In the genomic region with DNA sequence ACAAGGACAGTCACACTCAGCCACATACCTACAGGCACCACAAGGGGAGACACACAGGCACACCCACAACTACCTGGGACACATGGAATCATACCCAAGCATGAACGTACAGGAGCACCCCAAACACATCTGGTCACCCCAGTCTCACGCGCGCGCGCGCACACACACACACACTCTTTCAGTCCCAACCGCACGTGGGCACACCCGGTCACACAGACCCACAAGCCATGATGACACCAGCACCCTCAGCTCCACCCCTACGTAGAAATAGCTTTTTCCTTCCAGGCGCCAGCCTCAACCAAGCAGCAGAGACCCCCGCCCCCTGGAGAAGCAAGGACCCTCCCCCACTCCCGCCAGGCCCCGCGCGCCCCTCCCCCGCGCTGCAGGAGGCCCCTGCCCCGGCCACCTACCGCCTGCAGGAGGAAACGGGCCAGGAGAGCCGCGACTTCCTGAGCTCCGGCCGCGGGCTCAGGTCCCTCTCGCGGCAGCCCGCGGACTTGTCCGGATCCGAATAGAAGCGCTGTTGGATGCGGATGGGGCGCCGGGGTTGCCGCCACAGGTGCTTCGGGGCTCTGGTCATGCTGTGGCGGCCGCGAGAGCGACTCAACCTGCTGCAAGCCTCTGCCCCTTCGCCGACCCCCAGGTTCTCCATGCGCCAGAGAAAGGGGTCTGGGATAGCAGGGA, we compare ENCODE assay signal across 10 cellular contexts. TPM values are rescaled to one million over a fixed set of nuclear protein-coding genes. Genes with fewer than 3 reads are reported as not detected.
DNase-seq lines count a peak whose midpoint lies in the region; ATAC-seq and TF ChIP-seq lines count a peak whose summit lies in the region.
"Had no signal": no experiment of that assay in that cellular context is flagged by ENCODE, and none has a peak within 500 bp of the region (broad histone marks: within the 10 kb centered on the region; RNA-seq: fewer than 3 reads in every experiment).

No MANE protein-coding gene starts in this region.

- ATAC-seq in left cardiac atrium (no peak), GM18511 (IDR thresholded peaks at IDR 0.05; ENCODE audit: unreplicated experiment) (no peak), GM18909 (IDR thresholded peaks at IDR 0.05; ENCODE audit: poor library complexity, unreplicated experiment) (no peak)
- ATAC-seq in stimulated activated naive B cell treated with anti-CD40 and anti-IgM and Interleukin-4, amounts not matched to agents 10 μg/mL and 1 μg/mL and 100 μg/mL, for 72 hours (replicated peaks): peak; percentile 19 to 30

- H3K4me1 ChIP-seq in cardiac muscle cell (ENCODE audit: low read depth): no peaks in the 10 kb centered on the region

- H3K36me3 Mint-ChIP-seq in stimulated activated naive B cell treated with anti-CD40 and anti-IgM and Interleukin-4, amounts not matched to agents 10 μg/mL and 1 μg/mL and 100 μg/mL, for 72 hours: peaks cover 3% of the 10 kb centered on the region in 2 donors
- H3K36me3 Mint-ChIP-seq in HFFc6 (ENCODE audit: low read depth): no peaks in the 10 kb centered on the region
- H3K36me3 Mint-ChIP-seq: stimulated activated memory B cell treated with anti-CD40 and anti-IgM and Interleukin-4, amounts not matched to agents 10 μg/mL and 1 μg/mL and 100 μg/mL, for 72 hours had no signal

- H3K4me3 ChIP-seq in cardiac muscle cell (peak overlapping the region; percentile 13), epithelial cell of esophagus (ENCODE audit: low read length) (no peak overlapping the region)

- peaks cover 65 to 79% of the 10 kb centered on the region in 2 donors for H3K27me3 Mint-ChIP-seq in stimulated activated naive B cell treated with anti-CD40 and anti-IgM and Interleukin-4, amounts not matched to agents 10 μg/mL and 1 μg/mL and 100 μg/mL, for 72 hours
- H3K27me3 Mint-ChIP-seq in HFFc6 (ENCODE audit: insufficient read depth): peaks cover 20% of the 10 kb centered on the region

- H3K27me3 ChIP-seq in cardiac muscle cell: no peaks in the 10 kb centered on the region

- H3K4me3 Mint-ChIP-seq in stimulated activated naive B cell treated with anti-CD40 and anti-IgM and Interleukin-4, amounts not matched to agents 10 μg/mL and 1 μg/mL and 100 μg/mL, for 72 hours: peak overlapping the region; percentile 31 to 47
- no peak overlapping the region for H3K4me3 Mint-ChIP-seq in HFFc6
- H3K4me3 Mint-ChIP-seq: stimulated activated memory B cell treated with anti-CD40 and anti-IgM and Interleukin-4, amounts not matched to agents 10 μg/mL and 1 μg/mL and 100 μg/mL, for 72 hours had no signal

- peaks cover 6 to 8% of the 10 kb centered on the region in 2 donors for H3K9me3 Mint-ChIP-seq in stimulated activated naive B cell treated with anti-CD40 and anti-IgM and Interleukin-4, amounts not matched to agents 10 μg/mL and 1 μg/mL and 100 μg/mL, for 72 hours
- peaks cover 11% of the 10 kb centered on the region; the same call in 1 of the 2 replicates for H3K9me3 Mint-ChIP-seq in HFFc6

- TF ChIP-seq CTCF in cardiac muscle cell (IDR thresholded peaks at IDR 0.05; ENCODE audit: low read depth, low read length) (no peak), epithelial cell of esophagus (IDR thresholded peaks at IDR 0.05; ENCODE audit: insufficient read depth, low read depth, low read length, missing control alignments) (no peak), HFFc6 (IDR thresholded peaks at IDR 0.05) (no peak)

- peaks cover 27 to 42% of the 10 kb centered on the region in 2 donors for H3K4me1 Mint-ChIP-seq in stimulated activated naive B cell treated with anti-CD40 and anti-IgM and Interleukin-4, amounts not matched to agents 10 μg/mL and 1 μg/mL and 100 μg/mL, for 72 hours
- no peaks in the 10 kb centered on the region for H3K4me1 Mint-ChIP-seq in HFFc6 (ENCODE audit: low read depth)

- DNase-seq in cardiac muscle cell (ENCODE audit: low read depth in 1 of 2, low spot score in 1 of 2) (peak in 1 of 2 donors; percentile 73), left cardiac atrium (no peak), NCI-H526 treated with DMSO at 0.1 percent for 48 hours (lab: John Stamatoyannopoulos, UW) (peak; percentile 39), epithelial cell of esophagus (ENCODE audit: low read depth) (peak; percentile 33), HFFc6 (no peak)
- no peak for DNase-seq in stimulated activated naive B cell treated with anti-CD40 and anti-IgM and Interleukin-4, amounts not matched to agents 10 μg/mL and 1 μg/mL and 100 μg/mL, for 72 hours

- no peaks in the 10 kb centered on the region for H3K9me3 ChIP-seq in cardiac muscle cell (ENCODE audit: low read depth)

- intact Hi-C loops in left cardiac atrium (cut with DNase I): no loop called here

- no peaks in the 10 kb centered on the region for H3K36me3 ChIP-seq in cardiac muscle cell

- peak overlapping the region; percentile 7 for H3K27ac ChIP-seq in cardiac muscle cell

- H3K27ac Mint-ChIP-seq in stimulated activated naive B cell treated with anti-CD40 and anti-IgM and Interleukin-4, amounts not matched to agents 10 μg/mL and 1 μg/mL and 100 μg/mL, for 72 hours: no peak overlapping the region
- no peak overlapping the region for H3K27ac Mint-ChIP-seq in HFFc6
- H3K27ac Mint-ChIP-seq: stimulated activated memory B cell treated with anti-CD40 and anti-IgM and Interleukin-4, amounts not matched to agents 10 μg/mL and 1 μg/mL and 100 μg/mL, for 72 hours had no signal

RNA-seq across cellular contexts. Expression of gene PDE4C, which starts 6.4 kb away (rescaled TPM):
- total RNA-seq in cardiac muscle cell (0.67 and 8.3 TPM in 2 replicates), left cardiac atrium (under 1 TPM in 1 of 2 donors, not detected in 1; 0.55 TPM)
- 1.1 TPM in 2 replicates for polyA plus RNA-seq in cardiac muscle cell
- under 1 TPM in 1 of 6 experiments, not detected in 5; 0.14 TPM for total RNA-seq in HFFc6 (2021; fragmentation: NEBNext Ultra II Directional; extraction: Animal tissue kit (Norgen Biotek cat#: 25700))
- polyA plus RNA-seq: keratinocyte had no signal

RNA-seq across cellular contexts. Expression of gene RAB3A, which starts 28.8 kb away (rescaled TPM):
- total RNA-seq in cardiac muscle cell (11.3 and 13.0 TPM in 2 replicates), left cardiac atrium (10 to 100 TPM; 23.8 to 29.2 TPM)
- polyA plus RNA-seq in cardiac muscle cell: 12.5 and 15.3 TPM in 2 replicates
- 1 to 10 TPM; 6.1 to 9.0 (median 7.3) TPM for total RNA-seq in HFFc6 (2021; fragmentation: NEBNext Ultra II Directional; extraction: Animal tissue kit (Norgen Biotek cat#: 25700))

RNA-seq across cellular contexts. Expression of gene MPV17L2, which starts 39.7 kb away (rescaled TPM):
- total RNA-seq in cardiac muscle cell (38.2 and 74.5 TPM in 2 replicates), left cardiac atrium (10 to 100 TPM in 1 of 2 donors, 1 to 10 TPM in 1; 8.7 to 13.4 TPM)
- 25.5 and 51.7 TPM in 2 replicates for polyA plus RNA-seq in cardiac muscle cell
- 10 to 100 TPM in 5 of 6 experiments, 1 to 10 TPM in 1; 9.7 to 14.9 (median 13.1) TPM for total RNA-seq in HFFc6 (2021; fragmentation: NEBNext Ultra II Directional; extraction: Animal tissue kit (Norgen Biotek cat#: 25700))

RNA-seq across cellular contexts. Expression of gene IQCN, which starts 41.6 kb away (rescaled TPM):
- total RNA-seq in cardiac muscle cell: 2.3 and 3.2 TPM in 2 replicates
- polyA plus RNA-seq in cardiac muscle cell: 0.38 and 0.72 TPM in 2 replicates
- 1 to 10 TPM in 1 of 2 donors, under 1 TPM in 1; 0.91 to 1.3 TPM for total RNA-seq in left cardiac atrium
- under 1 TPM; 0.40 to 0.87 (median 0.55) TPM for total RNA-seq in HFFc6 (2021; fragmentation: NEBNext Ultra II Directional; extraction: Animal tissue kit (Norgen Biotek cat#: 25700))
- polyA plus RNA-seq: keratinocyte had no signal

RNA-seq across cellular contexts. Expression of gene JUND, which starts 48.7 kb away (rescaled TPM):
- 430 and 496 TPM in 2 replicates for total RNA-seq in cardiac muscle cell
- polyA plus RNA-seq in cardiac muscle cell: 262 and 265 TPM in 2 replicates
- 100 to 1,000 TPM; 122 to 169 TPM for total RNA-seq in left cardiac atrium
- total RNA-seq in HFFc6 (2021; fragmentation: NEBNext Ultra II Directional; extraction: Animal tissue kit (Norgen Biotek cat#: 25700)): 10 to 100 TPM; 70.3 to 99.9 (median 91.7) TPM

Comparison
In these comparisons a context has a peak if more than half of its experiments do, and no peak if none do; other contexts are left out.
1. DNase-seq: peak in NCI-H526 treated with DMSO at 0.1 percent for 48 hours (single experiment) and epithelial cell of esophagus (single experiment); none in left cardiac atrium (single experiment), stimulated activated naive B cell treated with anti-CD40 and anti-IgM and Interleukin-4, amounts not matched to agents 10 μg/mL and 1 μg/mL and 100 μg/mL, for 72 hours (single experiment) and HFFc6 (single experiment).
2. ATAC-seq: peak in stimulated activated naive B cell treated with anti-CD40 and anti-IgM and Interleukin-4, amounts not matched to agents 10 μg/mL and 1 μg/mL and 100 μg/mL, for 72 hours (2 of 2); none in left cardiac atrium (0 of 2), GM18511 (single experiment) and GM18909 (single experiment).